In the genomic region with DNA sequence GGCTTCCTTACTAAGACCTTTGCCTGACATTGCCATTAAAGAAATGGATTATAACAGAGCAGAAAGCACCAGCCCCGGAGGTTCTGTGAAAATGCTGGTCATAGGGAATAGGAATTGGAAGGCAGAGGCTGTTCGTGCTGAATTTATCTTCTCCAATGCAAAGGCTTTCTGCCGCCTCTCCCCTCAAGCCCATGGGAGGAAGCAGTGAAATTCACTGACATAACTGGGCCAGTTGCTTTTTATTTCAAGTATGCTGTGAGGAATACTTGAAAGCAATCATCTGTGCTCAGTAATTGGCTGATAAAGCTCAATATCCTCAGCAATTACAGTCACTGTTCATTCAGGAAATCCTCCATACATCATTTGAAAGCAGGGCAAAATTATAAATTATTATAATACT, we compare ENCODE assay signal across 27 cellular contexts.
"Had no signal": no experiment of that assay in that cellular context is flagged by ENCODE, and none has a peak within 500 bp of the region (broad histone marks: within the 10 kb centered on the region; RNA-seq: fewer than 3 reads in every experiment).

No MANE protein-coding gene starts in this region.

- H3K36me3 Mint-ChIP-seq: activated CD4-positive, alpha-beta memory T cell treated with anti-CD3 and anti-CD28 coated beads for 36 hours; activated naive CD4-positive, alpha-beta T cell treated with anti-CD3 and anti-CD28 coated beads, Interleukin-2, amount 10 ng/mL, durations not matched to agents 7 days and 5 days; activated naive CD8-positive, alpha-beta T cell had no signal

- H3K27me3 ChIP-seq: MG63, SJCRH30 had no signal

- H3K4me1 ChIP-seq: SJCRH30 had no signal

- H3K4me3 ChIP-seq: MG63, SJCRH30, SK-N-MC had no signal

- H3K9me3 ChIP-seq: MG63, SJCRH30 had no signal

- H3K4me1 Mint-ChIP-seq: activated CD4-positive, alpha-beta T cell treated with anti-CD3 and anti-CD28 coated beads, Interleukin-2, amount 10 ng/mL, durations not matched to agents 7 days and 5 days; activated naive CD4-positive, alpha-beta T cell treated with anti-CD3 and anti-CD28 coated beads, Interleukin-2, amount 10 ng/mL, durations not matched to agents 7 days and 5 days; activated naive CD8-positive, alpha-beta T cell treated with anti-CD3 and anti-CD28 coated beads, Interleukin-2, amount 50 U/mL, for 24 hours had no signal

- DNase-seq: activated CD4-positive, alpha-beta memory T cell treated with anti-CD3 and anti-CD28 coated beads for 36 hours; activated CD4-positive, alpha-beta T cell treated with anti-CD3 and anti-CD28 coated beads, Interleukin-2, amount 10 ng/mL, durations not matched to agents 7 days and 5 days; activated CD8-positive, alpha-beta memory T cell treated with anti-CD3 and anti-CD28 coated beads, Interleukin-2, amount 50 U/mL, for 4 hours; activated naive CD4-positive, alpha-beta T cell treated with anti-CD3 and anti-CD28 coated beads, Interleukin-2, amount 10 ng/mL, durations not matched to agents 7 days and 5 days; activated naive CD8-positive, alpha-beta T cell treated with anti-CD3 and anti-CD28 coated beads, Interleukin-2, amount 50 U/mL, for 24 hours; activated T-cell treated with anti-CD3 and anti-CD28 coated beads for 4 hours; activated T-cell treated with anti-CD3 and anti-CD28 coated beads, Interleukin-2, amount 50 U/mL, for 4 hours; anterior cingulate cortex; Kasumi-1; KG1; MG63; MV-4-11; NCI-H1092; NCI-H187 treated with DMSO at 0.1 percent for 48 hours; NCI-H2081 treated with DMSO at 0.1 percent for 48 hours; NCI-H2171; NCI-H510A; NCI-H526; NCI-H748 treated with DMSO at 0.1 percent for 48 hours; NK-92 treated with Interleukin-12 subunit alpha and Interleukin-12 subunit beta, amount 100 ng/mL, for 24 hours; SHP77; SJCRH30 had no signal

- H3K27ac Mint-ChIP-seq: activated CD4-positive, alpha-beta memory T cell treated with anti-CD3 and anti-CD28 coated beads for 36 hours; activated CD4-positive, alpha-beta T cell treated with anti-CD3 and anti-CD28 coated beads, Interleukin-2, amount 10 ng/mL, durations not matched to agents 7 days and 5 days; activated naive CD4-positive, alpha-beta T cell treated with anti-CD3 and anti-CD28 coated beads, Interleukin-2, amount 10 ng/mL, durations not matched to agents 7 days and 5 days; activated naive CD8-positive, alpha-beta T cell; activated naive CD8-positive, alpha-beta T cell treated with anti-CD3 and anti-CD28 coated beads, Interleukin-2, amount 50 U/mL, for 24 hours; activated T-helper 1 cell treated with anti-CD3 and anti-CD28 coated beads, Interleukin-12 subunit alpha, Interleukin-12 subunit beta, Interleukin-2, Interleukin-4 antibody, amounts not matched to agents 30 ng/mL and 10 ng/mL and 1 ng/mL, durations not matched to agents 14 hours and 24 hours and 36 hours had no signal

- H3K36me3 ChIP-seq: MG63, SJCRH30 had no signal

- H3K4me3 Mint-ChIP-seq: activated CD4-positive, alpha-beta memory T cell treated with anti-CD3 and anti-CD28 coated beads for 36 hours; activated CD4-positive, alpha-beta T cell treated with anti-CD3 and anti-CD28 coated beads, Interleukin-2, amount 10 ng/mL, durations not matched to agents 7 days and 5 days; activated naive CD4-positive, alpha-beta T cell treated with anti-CD3 and anti-CD28 coated beads, Interleukin-2, amount 10 ng/mL, durations not matched to agents 7 days and 5 days; activated naive CD8-positive, alpha-beta T cell; activated naive CD8-positive, alpha-beta T cell treated with anti-CD3 and anti-CD28 coated beads, Interleukin-2, amount 50 U/mL, for 24 hours; activated T-cell treated with anti-CD3 and anti-CD28 coated beads, Interleukin-2, amount 50 U/mL, for 4 hours; activated T-helper 1 cell treated with anti-CD3 and anti-CD28 coated beads, Interleukin-12 subunit alpha, Interleukin-12 subunit beta, Interleukin-2, Interleukin-4 antibody, amounts not matched to agents 30 ng/mL and 10 ng/mL and 1 ng/mL, durations not matched to agents 14 hours and 24 hours and 36 hours; brain had no signal

- ATAC-seq: activated naive CD8-positive, alpha-beta T cell treated with anti-CD3 and anti-CD28 coated beads, Interleukin-2, amount 50 U/mL, for 24 hours; activated T-cell treated with anti-CD3 and anti-CD28 coated beads, Interleukin-2, amount 50 U/mL, for 4 hours; Panc1 had no signal

- H3K27ac ChIP-seq: SJCRH30, SK-N-MC had no signal

- H3K27me3 Mint-ChIP-seq: activated CD4-positive, alpha-beta T cell treated with anti-CD3 and anti-CD28 coated beads, Interleukin-2, amount 10 ng/mL, durations not matched to agents 7 days and 5 days; activated naive CD4-positive, alpha-beta T cell treated with anti-CD3 and anti-CD28 coated beads, Interleukin-2, amount 10 ng/mL, durations not matched to agents 7 days and 5 days; activated naive CD8-positive, alpha-beta T cell; activated naive CD8-positive, alpha-beta T cell treated with anti-CD3 and anti-CD28 coated beads, Interleukin-2, amount 50 U/mL, for 24 hours; brain had no signal
